Comparison of ENCODE assay signal across 8 cellular contexts in the genomic region with DNA sequence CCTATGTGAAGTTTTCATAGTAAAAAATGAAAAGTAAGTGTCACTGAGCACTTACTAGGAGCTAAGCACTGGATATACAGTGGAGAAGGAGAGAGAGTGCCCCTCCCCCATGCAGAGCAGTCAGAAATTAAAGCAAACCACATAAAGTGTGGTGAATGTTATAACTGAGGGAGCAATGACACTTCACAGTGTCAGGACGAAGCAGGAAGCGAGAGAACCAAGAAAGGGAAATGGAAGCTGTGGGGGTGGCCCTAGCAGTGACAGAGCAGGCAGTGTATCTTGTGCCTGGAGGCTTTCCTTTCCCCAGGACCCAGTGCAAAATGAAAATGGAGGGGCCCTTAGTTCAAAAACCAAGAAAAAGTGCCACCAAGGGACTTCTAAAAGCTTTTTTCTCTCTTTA. TPM values are rescaled to one million over a fixed set of nuclear protein-coding genes. Genes with fewer than 3 reads are reported as not detected.
A peak's percentile ranks its signal among the peaks of the same experiment; 100 is the strongest.
DNase-seq lines count a peak whose midpoint lies in the region; ATAC-seq lines count a peak whose summit lies in the region.

No MANE protein-coding gene starts in this region.

- no peaks in the 10 kb centered on the region for H3K36me3 ChIP-seq in mesendoderm (ENCODE audit: control insufficient read depth, insufficient read depth, low read length)

- H3K4me2 ChIP-seq in mesendoderm (ENCODE audit: low read length): no peak overlapping the region

- peak overlapping the region; percentile 97 for H3K27ac Mint-ChIP-seq in activated CD8-positive, alpha-beta T cell treated with anti-CD3 and anti-CD28 coated beads, Interleukin-2, amount 10 ng/mL, durations not matched to agents 7 days and 5 days

- H3K4ac ChIP-seq in mesendoderm (ENCODE audit: low read depth, low read length): no peak overlapping the region

- no peak overlapping the region for H3K18ac ChIP-seq in mesendoderm (ENCODE audit: low read length)

- no peak overlapping the region for H4K8ac ChIP-seq in mesendoderm (ENCODE audit: low read depth, low read length)

- peak; percentile 78 for ATAC-seq in activated CD8-positive, alpha-beta T cell treated with anti-CD3 and anti-CD28 coated beads, Interleukin-2, amount 10 ng/mL, durations not matched to agents 7 days and 5 days
- ATAC-seq in GM18517 (IDR thresholded peaks at IDR 0.05; ENCODE audit: unreplicated experiment): no peak
- no peak for ATAC-seq in GM21723 (IDR thresholded peaks at IDR 0.05; ENCODE audit: unreplicated experiment)
- no peak for ATAC-seq in HG03196 (IDR thresholded peaks at IDR 0.05; ENCODE audit: unreplicated experiment)

- CTCF ChIA-PET in activated CD8-positive, alpha-beta T cell treated with anti-CD3 and anti-CD28 coated beads, Interleukin-2, amount 10 ng/mL, durations not matched to agents 7 days and 5 days (lab: Charles Lee): interaction anchor here (0.7 to 2.6 kb wide), 15 partner anchors 11 to 670 kb away, joined by 3 to 16 read pairs (median 5); partner anchors contain the start of genes NIPAL3 and RCAN3

- H3K36me3 Mint-ChIP-seq in activated CD8-positive, alpha-beta T cell treated with anti-CD3 and anti-CD28 coated beads, Interleukin-2, amount 10 ng/mL, durations not matched to agents 7 days and 5 days (ENCODE audit: low read depth): peaks cover 30% of the 10 kb centered on the region

- H3K23ac ChIP-seq in mesendoderm (ENCODE audit: low read length): no peak overlapping the region

- no peaks in the 10 kb centered on the region for H3K79me1 ChIP-seq in mesendoderm (ENCODE audit: low read length)

- H2BK5ac ChIP-seq in mesendoderm (ENCODE audit: low read length): peak overlapping the region; percentile 11

- H2BK120ac ChIP-seq in mesendoderm (ENCODE audit: low read depth, low read length): no peak overlapping the region

- DNase-seq in COLO829 (ENCODE audit: low spot score): peak; percentile 38
- peak; percentile 94 for DNase-seq in Jurkat, Clone E6-1 (ENCODE audit: low read depth, low spot score)
- DNase-seq in activated CD8-positive, alpha-beta T cell treated with anti-CD3 and anti-CD28 coated beads, Interleukin-2, amount 10 ng/mL, durations not matched to agents 7 days and 5 days: peak; percentile 70
- peak; percentile 42 for DNase-seq in mesendoderm
- no peak for DNase-seq in cortex of kidney (lab: John Stamatoyannopoulos, UW)

- no CpG with 5 or more reads among the region's 2 CpGs for WGBS in mesendoderm (ENCODE audit: extremely low coverage, insufficient coverage, low lambda C conversion rate)

- H3K27me3 Mint-ChIP-seq in activated CD8-positive, alpha-beta T cell treated with anti-CD3 and anti-CD28 coated beads, Interleukin-2, amount 10 ng/mL, durations not matched to agents 7 days and 5 days (ENCODE audit: low read depth): no peaks in the 10 kb centered on the region

- no peak overlapping the region for H3K9ac ChIP-seq in mesendoderm (ENCODE audit: low read length)

- POLR2A ChIA-PET in activated CD8-positive, alpha-beta T cell treated with anti-CD3 and anti-CD28 coated beads, Interleukin-2, amount 10 ng/mL, durations not matched to agents 7 days and 5 days (lab: Charles Lee): interaction anchor here (1.0 to 6.2 kb wide), 6 partner anchors 10 to 66 kb away, joined by 3 to 116 read pairs (median 3); partner anchors contain the start of genes NIPAL3 and RCAN3

- H3K9me3 Mint-ChIP-seq in activated CD8-positive, alpha-beta T cell treated with anti-CD3 and anti-CD28 coated beads, Interleukin-2, amount 10 ng/mL, durations not matched to agents 7 days and 5 days (ENCODE audit: insufficient read depth): peaks cover 3% of the 10 kb centered on the region

- H3K4me3 ChIP-seq in Jurkat, Clone E6-1 (ENCODE audit: low read length): peak overlapping the region; percentile 20
- H3K4me3 ChIP-seq in mesendoderm (ENCODE audit: low read length): no peak overlapping the region

- H3K79me2 ChIP-seq in mesendoderm (ENCODE audit: control insufficient read depth, insufficient read depth, low read length): no peaks in the 10 kb centered on the region

- peak overlapping the region; percentile 54 for H3K4me3 Mint-ChIP-seq in activated CD8-positive, alpha-beta T cell treated with anti-CD3 and anti-CD28 coated beads, Interleukin-2, amount 10 ng/mL, durations not matched to agents 7 days and 5 days

- H3K27me3 ChIP-seq in mesendoderm (ENCODE audit: insufficient read depth, low read length, poor library complexity): no peaks in the 10 kb centered on the region

- no peak overlapping the region for H2AK5ac ChIP-seq in mesendoderm (ENCODE audit: low read length)

- H3K56ac ChIP-seq in mesendoderm (ENCODE audit: low read length): peak overlapping the region; percentile 58

- peaks cover 2% of the 10 kb centered on the region for H3K4me1 ChIP-seq in mesendoderm (ENCODE audit: control insufficient read depth, low read depth, low read length)

- H4K5ac ChIP-seq in mesendoderm (ENCODE audit: low read length): no peak overlapping the region

- no peak overlapping the region for H3K27ac ChIP-seq in mesendoderm (ENCODE audit: low read depth, low read length)

- H3K4me1 Mint-ChIP-seq in activated CD8-positive, alpha-beta T cell treated with anti-CD3 and anti-CD28 coated beads, Interleukin-2, amount 10 ng/mL, durations not matched to agents 7 days and 5 days (ENCODE audit: low read depth): peaks cover 56% of the 10 kb centered on the region

- no peak overlapping the region for H2BK15ac ChIP-seq in mesendoderm (replicated peaks; ENCODE audit: low read depth)

RNA-seq across cellular contexts. Expression of gene RCAN3, which starts 21.5 kb away (rescaled TPM):
- 10.6 TPM for polyA plus RNA-seq in Jurkat, Clone E6-1 (2012; ENCODE audit: insufficient read depth, insufficient read length)
- total RNA-seq in activated CD8-positive, alpha-beta T cell treated with anti-CD3 and anti-CD28 coated beads, Interleukin-2, amount 10 ng/mL, durations not matched to agents 7 days and 5 days: 10 to 100 TPM; 63.7 to 65.6 TPM
- polyA plus RNA-seq in mesendoderm (2013, experiment 1 of 2): 13.0 TPM
- 13.4 TPM for polyA plus RNA-seq in mesendoderm (2013, experiment 2 of 2)
